7 cellular contexts compared by ENCODE assay signal in the genomic region with DNA sequence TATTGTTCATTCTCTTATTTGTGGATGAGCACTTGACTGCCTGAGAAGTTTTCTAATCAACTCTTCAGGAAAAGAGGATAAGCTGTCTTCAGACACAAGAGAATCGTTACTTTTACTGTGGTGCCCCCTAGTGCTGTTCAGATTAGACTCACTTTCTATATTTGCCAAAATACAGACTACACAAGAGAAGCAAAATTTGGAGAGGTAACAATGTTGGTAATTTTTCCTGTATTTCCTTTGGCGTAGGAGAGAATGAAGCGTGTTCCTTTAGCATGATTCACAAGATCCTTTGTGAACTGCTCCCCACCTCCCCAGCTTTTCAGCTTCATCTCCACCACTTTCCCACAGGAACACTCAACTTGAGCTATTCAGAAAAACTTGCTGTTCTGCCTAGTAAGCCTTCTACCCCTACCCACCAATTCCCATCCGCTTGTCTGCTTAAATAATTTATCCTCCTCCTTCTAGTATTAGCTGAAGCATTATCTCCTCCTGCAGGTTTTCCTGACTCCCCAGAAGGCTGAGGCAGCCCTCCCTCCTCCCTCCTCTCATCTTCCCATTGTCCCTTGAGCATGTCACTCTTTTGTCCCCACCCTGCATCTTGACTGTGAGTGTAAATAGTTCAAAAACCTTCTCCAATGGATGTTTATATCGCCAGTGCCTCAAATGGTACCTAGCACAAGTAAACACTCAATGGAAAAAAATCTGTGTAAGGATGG. TPM values are rescaled to one million over a fixed set of nuclear protein-coding genes. Genes with fewer than 3 reads are reported as not detected.
DNase-seq lines count a peak whose midpoint lies in the region; ATAC-seq, FAIRE-seq and TF ChIP-seq lines count a peak whose summit lies in the region.

No MANE protein-coding gene starts in this region.

- H3K9me3 Mint-ChIP-seq in T-cell, result no peaks in the 10 kb centered on the region
- H3K9me3 Mint-ChIP-seq in activated CD4-positive, alpha-beta memory T cell treated with anti-CD3 and anti-CD28 coated beads, Interleukin-2, amount 10 ng/mL, durations not matched to agents 7 days and 5 days, result no peaks in the 10 kb centered on the region

- H3K79me2 ChIP-seq in DND-41 (ENCODE audit: insufficient read depth, low read length) (peaks cover 64% of the 10 kb centered on the region), trophoblast cell (ENCODE audit: control insufficient read depth, insufficient read depth, low read length, poor library complexity) (no peaks in the 10 kb centered on the region)

- H3K27ac ChIP-seq in DND-41 (ENCODE audit: low read length), result peak overlapping the region; percentile 98
- no peak overlapping the region for H3K27ac ChIP-seq in trophoblast cell (ENCODE audit: low read depth, low read length)

- H4K12ac ChIP-seq in trophoblast cell (ENCODE audit: low read depth, low read length), result no peak overlapping the region

- H3K4me1 ChIP-seq in DND-41 (ENCODE audit: insufficient read depth, low read length), result peaks cover 72% of the 10 kb centered on the region
- H3K4me1 ChIP-seq in trophoblast cell (ENCODE audit: control insufficient read depth in 1 of 2, insufficient read depth in 2 of 2, low read length in 2 of 2), result peaks cover 6 to 7% of the 10 kb centered on the region in 2 experiments

- H3K27me3 ChIP-seq in DND-41 (ENCODE audit: insufficient read depth, low read length, poor library complexity) (no peaks in the 10 kb centered on the region), trophoblast cell (ENCODE audit: insufficient read depth, low read length) (no peaks in the 10 kb centered on the region)

- no peak overlapping the region for H2AK5ac ChIP-seq in trophoblast cell (ENCODE audit: low read length)

- H3K79me1 ChIP-seq in trophoblast cell (ENCODE audit: low read length), result no peaks in the 10 kb centered on the region

- H3K23ac ChIP-seq in trophoblast cell (ENCODE audit: low read length), result no peak overlapping the region

- H4K8ac ChIP-seq in trophoblast cell (ENCODE audit: low read depth, low read length), result no peak overlapping the region

- ATAC-seq in DND-41 (ENCODE audit: insufficient read depth, low read depth) (no peak), T-cell (replicated peaks in 1 of 4) (no peak)

- peak overlapping the region; percentile 66 for H2BK12ac ChIP-seq in trophoblast cell (ENCODE audit: low read length)

- H3K36me3 Mint-ChIP-seq in T-cell, result no peaks in the 10 kb centered on the region
- no peaks in the 10 kb centered on the region for H3K36me3 Mint-ChIP-seq in activated CD4-positive, alpha-beta memory T cell treated with anti-CD3 and anti-CD28 coated beads, Interleukin-2, amount 10 ng/mL, durations not matched to agents 7 days and 5 days (ENCODE audit: low read depth)

- peaks cover 7% of the 10 kb centered on the region; the same call in 1 of the 2 replicates for H3K36me3 ChIP-seq in DND-41 (ENCODE audit: insufficient read depth, low read length)
- no peaks in the 10 kb centered on the region for H3K36me3 ChIP-seq in trophoblast cell (ENCODE audit: control insufficient read depth in 1 of 2, insufficient read depth in 2 of 2, low read length in 2 of 2)

- no peak overlapping the region for H2BK120ac ChIP-seq in trophoblast cell (ENCODE audit: insufficient read depth, low read length, poor library complexity)

- peak overlapping the region in 1 of 2 experiments; percentile 59; a peak in 3 of 4 replicates for H3K4me3 ChIP-seq in DND-41 (ENCODE audit: low read depth in 1 of 2, low read length in 2 of 2)
- no peak overlapping the region for H3K4me3 ChIP-seq in foreskin fibroblast (ENCODE audit: low read depth in 1 of 2, low read length in 2 of 2)
- no peak overlapping the region for H3K4me3 ChIP-seq in trophoblast cell (ENCODE audit: low read depth, low read length)

- no peak overlapping the region for H3K18ac ChIP-seq in trophoblast cell (ENCODE audit: low read length)

- no peak overlapping the region for H2BK5ac ChIP-seq in trophoblast cell (ENCODE audit: low read depth, low read length, poor library complexity)

- H3K4me1 Mint-ChIP-seq in T-cell, result peaks cover 50 to 52% (median 50%) of the 10 kb centered on the region in 3 donors
- peaks cover 30% of the 10 kb centered on the region for H3K4me1 Mint-ChIP-seq in activated CD4-positive, alpha-beta memory T cell treated with anti-CD3 and anti-CD28 coated beads, Interleukin-2, amount 10 ng/mL, durations not matched to agents 7 days and 5 days

- H3K9me3 ChIP-seq in DND-41 (ENCODE audit: insufficient read depth, low read length, severe bottlenecking), result no peaks in the 10 kb centered on the region
- H3K9me3 ChIP-seq in trophoblast cell (ENCODE audit: insufficient read depth, low read depth, low read length), result no peaks in the 10 kb centered on the region

- H4K20me1 ChIP-seq in DND-41 (ENCODE audit: insufficient read depth, low read length), result no peaks in the 10 kb centered on the region

- TF ChIP-seq CTCF in DND-41 (IDR thresholded peaks at IDR 0.05; ENCODE audit: borderline replicate concordance, extremely low read depth, low read length, poor library complexity, severe bottlenecking) (peak; percentile 82), foreskin fibroblast (IDR thresholded peaks at IDR 0.05; ENCODE audit: low read depth, low read length) (peak; percentile 53)

- no peak overlapping the region for H3K14ac ChIP-seq in trophoblast cell (ENCODE audit: low read length)

- CTCF ChIA-PET in T-cell (lab: Charles Lee), result interaction anchor here (0.7 to 3.5 kb wide), 7 partner anchors 12 to 460 kb away, joined by 3 to 19 read pairs (median 6); no protein-coding TSS in a partner anchor
- CTCF ChIA-PET in activated CD4-positive, alpha-beta memory T cell treated with anti-CD3 and anti-CD28 coated beads, Interleukin-2, amount 10 ng/mL, durations not matched to agents 7 days and 5 days (lab: Charles Lee), result interaction anchor here (0.6 to 7.1 kb wide), 9 partner anchors 11 to 459 kb away, joined by 3 to 92 read pairs (median 5); no protein-coding TSS in a partner anchor

- no peaks in the 10 kb centered on the region for H3K27me3 Mint-ChIP-seq in T-cell
- peaks cover 26% of the 10 kb centered on the region for H3K27me3 Mint-ChIP-seq in activated CD4-positive, alpha-beta memory T cell treated with anti-CD3 and anti-CD28 coated beads, Interleukin-2, amount 10 ng/mL, durations not matched to agents 7 days and 5 days

- H3K4me2 ChIP-seq in DND-41 (ENCODE audit: insufficient read depth, low read length), result peak overlapping the region; percentile 77
- H3K4me2 ChIP-seq in trophoblast cell (ENCODE audit: low read length), result no peak overlapping the region

- DNase-seq in DND-41 (peak; percentile 52), HTR-8/SVneo (ENCODE audit: insufficient read length, low spot score) (peak; percentile 38), T-cell (no peak), foreskin fibroblast (peak; percentile 80 to 90), trophoblast cell (peak; percentile 41 to 73), NCI-H187 (lab: John Stamatoyannopoulos, UW) (no peak)
- DNase-seq in activated CD4-positive, alpha-beta memory T cell treated with anti-CD3 and anti-CD28 coated beads, Interleukin-2, amount 10 ng/mL, durations not matched to agents 7 days and 5 days, result no peak

- no peak overlapping the region for H3K4me3 Mint-ChIP-seq in T-cell
- no peak overlapping the region for H3K4me3 Mint-ChIP-seq in activated CD4-positive, alpha-beta memory T cell treated with anti-CD3 and anti-CD28 coated beads, Interleukin-2, amount 10 ng/mL, durations not matched to agents 7 days and 5 days

- no peak overlapping the region for H4K91ac ChIP-seq in trophoblast cell (ENCODE audit: low read depth, low read length)

- peak overlapping the region; percentile 0 to 18 for H3K27ac Mint-ChIP-seq in T-cell
- H3K27ac Mint-ChIP-seq in activated CD4-positive, alpha-beta memory T cell treated with anti-CD3 and anti-CD28 coated beads, Interleukin-2, amount 10 ng/mL, durations not matched to agents 7 days and 5 days, result no peak overlapping the region

- peak; percentile 65 for FAIRE-seq in HTR-8/SVneo (lab: Jason Lieb, UNC)

- POLR2A ChIA-PET in T-cell (lab: Charles Lee), result no interaction called here
- POLR2A ChIA-PET in activated CD4-positive, alpha-beta memory T cell treated with anti-CD3 and anti-CD28 coated beads, Interleukin-2, amount 10 ng/mL, durations not matched to agents 7 days and 5 days (lab: Charles Lee), result interaction anchor here (1.7 kb wide), 1 partner anchor 376 kb away, joined by 6 read pairs; no protein-coding TSS in a partner anchor

- WGBS in trophoblast cell (ENCODE audit: extremely low coverage, insufficient coverage, insufficient read length), result no CpG with 5 or more reads among the region's 5 CpGs

- no peak overlapping the region for H3K4ac ChIP-seq in trophoblast cell (ENCODE audit: low read depth, low read length)

- H2AFZ ChIP-seq in DND-41 (ENCODE audit: low read depth, low read length), result 0 out of 2 replicates have a peak overlapping the region, but pooled peaks have one; percentile 34
- no peak overlapping the region for H2AFZ ChIP-seq in trophoblast cell (ENCODE audit: insufficient read depth, low read length, poor library complexity)

- H3K9ac ChIP-seq in DND-41 (ENCODE audit: low read depth, low read length) (peak overlapping the region; percentile 67), trophoblast cell (ENCODE audit: low read length) (no peak overlapping the region)

RNA-seq across cellular contexts. Expression of a gene that starts 4.5 kb away (rescaled TPM):
- total RNA-seq in T-cell, result 1 to 10 TPM; 1.2 to 3.8 (median 2.5) TPM
- polyA plus RNA-seq in trophoblast cell (2013), result 0.57 and 0.70 TPM in 2 replicates
- under 1 TPM; 0.78 to 0.83 TPM for total RNA-seq in activated CD4-positive, alpha-beta memory T cell treated with anti-CD3 and anti-CD28 coated beads, Interleukin-2, amount 10 ng/mL, durations not matched to agents 7 days and 5 days

Comparison
In these comparisons a context has a peak if more than half of its experiments do, and no peak if none do; other contexts are left out.
1. DNase-seq: peak in DND-41 (single experiment), HTR-8/SVneo (single experiment), foreskin fibroblast (2 of 2) and trophoblast cell (2 of 2); none in T-cell (0 of 34), NCI-H187 (0 of 2) and activated CD4-positive, alpha-beta memory T cell treated with anti-CD3 and anti-CD28 coated beads, Interleukin-2, amount 10 ng/mL, durations not matched to agents 7 days and 5 days (single experiment).